Comparison of ENCODE assay signal across 8 cellular contexts in genomic region chr2:102618452-102619413, GRCh38. TPM values are rescaled to one million over a fixed set of nuclear protein-coding genes. Genes with fewer than 3 reads are reported as not detected.
DNase-seq lines count a peak whose midpoint lies in the region; ATAC-seq and TF ChIP-seq lines count a peak whose summit lies in the region.

No MANE protein-coding gene starts in this region.

- H3K36me3 ChIP-seq in HUES48 (ENCODE audit: control insufficient read depth, insufficient read depth, low read length) = no peaks in the 10 kb centered on the region

- H3K27ac ChIP-seq in C4-2B (peak overlapping the region; percentile 92), HUES48 (ENCODE audit: low read depth, low read length) (no peak overlapping the region)

- no peak overlapping the region for H3K9ac ChIP-seq in HUES48 (ENCODE audit: low read depth, low read length)

- ATAC-seq in left colon (peak; percentile 56), HG02870 (IDR thresholded peaks at IDR 0.05; ENCODE audit: unreplicated experiment) (no peak), HG03108 (IDR thresholded peaks at IDR 0.05; ENCODE audit: unreplicated experiment) (no peak)

- peaks cover 65% of the 10 kb centered on the region for H3K27me3 ChIP-seq in HUES48 (ENCODE audit: control insufficient read depth, insufficient read depth, low read length)

- TF ChIP-seq CTCF in C4-2B (conservative IDR thresholded peaks at IDR 0.05) (no peak), astrocyte of the spinal cord (IDR thresholded peaks at IDR 0.05; ENCODE audit: low read depth, low read length) (no peak)

- in situ Hi-C loops in astrocyte of the spinal cord (cut with HindIII; ENCODE audit: low sequenced_read_pairs) = no loop called here

- no peaks in the 10 kb centered on the region for H3K9me3 ChIP-seq in HUES48 (ENCODE audit: control insufficient read depth, insufficient read depth, low read length)

- H3K4me3 ChIP-seq in HUES48 (ENCODE audit: low read depth, low read length) = peak overlapping the region; percentile 62
- H3K4me3 ChIP-seq in astrocyte of the spinal cord (ENCODE audit: low read depth, low read length) = peak overlapping the region; percentile 22

- peaks cover 14% of the 10 kb centered on the region; the same call in 1 of the 2 replicates for H3K4me1 ChIP-seq in HUES48 (ENCODE audit: control insufficient read depth, insufficient read depth, low read length)

- intact Hi-C loops in left colon (cut with DNase I, micrococcal nuclease) = loop anchor here in 1 of 2 donors (10.0 kb wide), 1 partner anchor 144 kb away; the partner anchor contains the start of gene SLC9A4

- DNase-seq in astrocyte of the spinal cord (ENCODE audit: low read depth, low spot score) (peak; percentile 13), left colon (peak; percentile 78 to 80), Kasumi-1 (lab: John Stamatoyannopoulos, UW) (no peak)
- DNase-seq in stimulated activated CD4-positive, alpha-beta T cell treated with anti-CD3 and anti-CD28 coated beads, Interleukin-2, amount 100 ng/mL, for 48 hours = peak; percentile 14 to 44

RNA-seq across cellular contexts. Expression of gene SLC9A2, which starts 0.6 kb away (rescaled TPM):
- total RNA-seq in left colon = 10 to 100 TPM; 75.2 to 81.1 TPM

Comparison
In these comparisons a context has a peak if more than half of its experiments do, and no peak if none do; other contexts are left out.
1. DNase-seq: peak in astrocyte of the spinal cord (single experiment), left colon (2 of 2) and stimulated activated CD4-positive, alpha-beta T cell treated with anti-CD3 and anti-CD28 coated beads, Interleukin-2, amount 100 ng/mL, for 48 hours (2 of 2); none in Kasumi-1 (0 of 2).